Comparison of ENCODE assay signal across 2 cellular contexts in the genomic region with DNA sequence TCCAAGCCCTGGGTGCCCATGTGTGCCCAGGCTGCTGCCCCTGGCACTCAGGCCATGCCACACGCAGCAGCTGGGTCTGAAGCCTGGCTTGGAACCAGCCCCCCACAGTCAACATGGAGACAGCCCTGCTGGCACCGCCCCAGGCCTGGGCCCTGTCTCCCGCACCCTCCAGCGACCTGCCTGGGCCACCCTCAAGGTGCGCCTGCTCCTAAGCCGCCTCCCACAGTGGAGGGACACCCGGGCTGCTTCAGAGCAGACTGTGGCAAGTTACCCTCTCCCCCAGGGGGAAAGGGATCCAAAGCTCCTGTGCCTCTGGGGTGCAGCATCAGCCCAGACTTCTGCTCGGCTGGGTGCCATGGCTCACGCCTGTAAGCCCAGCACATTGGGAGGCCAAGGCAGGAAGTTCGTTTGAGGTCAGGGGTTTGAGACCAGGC.
A peak's percentile ranks its signal among the peaks of the same experiment; 100 is the strongest.
TF ChIP-seq lines count a peak whose summit lies in the region.

No MANE protein-coding gene starts in this region.

TF ChIP-seq in HepG2, 621 proteins besides CTCF, POLR2A, EP300 and RAD21:
- TF ChIP-seq NR3C1 (CRISPR knock-in tag; IDR thresholded peaks at IDR 0.05) (no peak), HNRNPL (IDR thresholded peaks at IDR 0.05; ENCODE audit: low read depth, low read length) (peak; percentile 75; the same call in 1 of the 2 replicates), HOXA7 (CRISPR knock-in tag; IDR thresholded peaks at IDR 0.05) (no peak), ZFY (CRISPR knock-in tag; IDR thresholded peaks at IDR 0.05) (peak; percentile 18; the same call in 1 of the 2 replicates), ZNF768 (CRISPR knock-in tag; IDR thresholded peaks at IDR 0.05) (peak; percentile 31; the same call in 1 of the 2 replicates), AGO2 (optimal IDR thresholded peaks at IDR 0.05; ENCODE audit: low read depth, low read length) (peak; percentile 29)
- TF ChIP-seq, protein P1, sequence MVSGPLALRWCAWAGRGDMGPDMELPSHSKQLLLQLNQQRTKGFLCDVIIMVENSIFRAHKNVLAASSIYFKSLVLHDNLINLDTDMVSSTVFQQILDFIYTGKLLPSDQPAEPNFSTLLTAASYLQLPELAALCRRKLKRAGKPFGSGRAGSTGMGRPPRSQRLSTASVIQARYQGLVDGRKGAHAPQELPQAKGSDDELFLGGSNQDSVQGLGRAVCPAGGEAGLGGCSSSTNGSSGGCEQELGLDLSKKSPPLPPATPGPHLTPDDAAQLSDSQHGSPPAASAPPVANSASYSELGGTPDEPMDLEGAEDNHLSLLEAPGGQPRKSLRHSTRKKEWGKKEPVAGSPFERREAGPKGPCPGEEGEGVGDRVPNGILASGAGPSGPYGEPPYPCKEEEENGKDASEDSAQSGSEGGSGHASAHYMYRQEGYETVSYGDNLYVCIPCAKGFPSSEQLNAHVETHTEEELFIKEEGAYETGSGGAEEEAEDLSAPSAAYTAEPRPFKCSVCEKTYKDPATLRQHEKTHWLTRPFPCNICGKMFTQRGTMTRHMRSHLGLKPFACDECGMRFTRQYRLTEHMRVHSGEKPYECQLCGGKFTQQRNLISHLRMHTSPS (CRISPR knock-in tag; IDR thresholded peaks at IDR 0.05; ENCODE audit: low read depth), result peak; percentile 40; the same call in 1 of the 2 replicates

TF ChIP-seq in SK-N-SH, 30 proteins besides CTCF, POLR2A, EP300 and RAD21:
- TF ChIP-seq MEF2A (IDR thresholded peaks at IDR 0.05; ENCODE audit: borderline replicate concordance, low read depth) (no peak), RCOR1 (IDR thresholded peaks at IDR 0.05; ENCODE audit: low read length) (no peak), NFIC (IDR thresholded peaks at IDR 0.05; ENCODE audit: borderline replicate concordance) (no peak)
TF ChIP-seq in SK-N-SH: peak in this region for 0.
